ENCODE assay signal across 9 cellular contexts in the genomic region with DNA sequence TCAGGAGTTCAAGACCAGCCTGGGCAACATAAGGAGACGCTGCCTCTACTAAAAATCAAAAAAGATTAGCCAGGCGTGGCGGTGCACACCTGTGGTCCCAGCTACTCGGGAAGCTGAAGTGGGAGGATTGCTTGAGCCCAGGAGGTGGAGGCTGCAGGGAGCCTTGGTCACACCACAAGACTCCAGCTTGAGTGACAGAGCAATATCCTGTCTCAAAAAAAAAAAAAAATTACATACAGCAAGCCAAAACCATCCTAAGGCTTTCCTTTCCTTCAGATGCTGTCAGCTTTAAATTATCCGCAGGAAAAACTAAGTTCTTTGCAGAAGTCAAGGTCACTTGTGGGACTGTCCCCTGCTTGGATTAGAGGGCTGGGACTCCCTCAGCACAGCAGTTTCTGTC. TPM values are rescaled to one million over a fixed set of nuclear protein-coding genes. Genes with fewer than 3 reads are reported as not detected.
DNase-seq lines count a peak whose midpoint lies in the region; ATAC-seq and TF ChIP-seq lines count a peak whose summit lies in the region.
"Had no signal": no experiment of that assay in that cellular context is flagged by ENCODE, and none has a peak within 500 bp of the region (broad histone marks: within the 10 kb centered on the region; RNA-seq: fewer than 3 reads in every experiment).

No MANE protein-coding gene starts in this region.

- H3K9me3 ChIP-seq in left lung (no peaks in the 10 kb centered on the region), thyroid gland (no peaks in the 10 kb centered on the region)

- no peak for TF ChIP-seq POLR2A in thyroid gland (IDR thresholded peaks at IDR 0.05)

- peaks cover 5% of the 10 kb centered on the region for H3K36me3 Mint-ChIP-seq in activated T-cell treated with anti-CD3 and anti-CD28 coated beads, Interleukin-2, amount 50 U/mL, for 4 hours (ENCODE audit: insufficient read depth)
- H3K36me3 Mint-ChIP-seq in activated naive CD8-positive, alpha-beta T cell treated with anti-CD3 and anti-CD28 coated beads for 36 hours = peaks cover 34% of the 10 kb centered on the region

- peak overlapping the region; percentile 97 for H3K27ac Mint-ChIP-seq in activated naive CD8-positive, alpha-beta T cell treated with anti-CD3 and anti-CD28 coated beads for 36 hours

- ATAC-seq in activated T-cell treated with anti-CD3 and anti-CD28 coated beads, Interleukin-2, amount 50 U/mL, for 4 hours = no peak
- ATAC-seq in left lung (no peak), HG03565 (IDR thresholded peaks at IDR 0.05; ENCODE audit: unreplicated experiment) (no peak), HG02981 (IDR thresholded peaks at IDR 0.05; ENCODE audit: unreplicated experiment) (no peak)

- no peak for DNase-seq in activated T-cell treated with anti-CD3 and anti-CD28 coated beads, Interleukin-2, amount 50 U/mL, for 4 hours
- DNase-seq in activated T-cell treated with anti-CD3 and anti-CD28 coated beads, Interleukin-2, amount 50 U/mL, for 48 hours = no peak
- DNase-seq in activated naive CD8-positive, alpha-beta T cell treated with anti-CD3 and anti-CD28 coated beads for 36 hours = no peak
- DNase-seq in left lung = no peak
- DNase-seq in thyroid gland = no peak
- DNase-seq in GF-D8 (lab: John Stamatoyannopoulos, UW) = no peak
- DNase-seq: COR-L47 had no signal

- H3K4me3 ChIP-seq in left lung (peak overlapping the region; percentile 88 to 93), thyroid gland (replicated peaks in 1 of 3) (peak overlapping the region in 2 of 3 donors; percentile 77 to 86)

- H3K27ac ChIP-seq in left lung (peak overlapping the region in 1 of 2 donors; percentile 98), thyroid gland (no peak overlapping the region)

- 72 to 80% methylated on average over 5 of the region's 5 CpGs for WGBS in thyroid gland, 2 donors

- peaks cover 0 to 30% of the 10 kb centered on the region in 2 donors for H3K36me3 ChIP-seq in left lung
- no peaks in the 10 kb centered on the region for H3K36me3 ChIP-seq in thyroid gland

- peaks cover 53% of the 10 kb centered on the region for H3K4me1 Mint-ChIP-seq in activated T-cell treated with anti-CD3 and anti-CD28 coated beads, Interleukin-2, amount 50 U/mL, for 4 hours (ENCODE audit: low read depth)
- H3K4me1 Mint-ChIP-seq in activated naive CD8-positive, alpha-beta T cell treated with anti-CD3 and anti-CD28 coated beads for 36 hours = peaks cover 53% of the 10 kb centered on the region

- peaks cover 29 to 64% of the 10 kb centered on the region in 2 donors for H3K4me1 ChIP-seq in left lung
- peaks cover 41 to 50% of the 10 kb centered on the region in 2 donors for H3K4me1 ChIP-seq in thyroid gland

- intact Hi-C loops in left lung (cut with DNase I) (no loop called here), thyroid gland (cut with DNase I) (loop anchor here (10.0 kb wide), 1 partner anchor 166 kb away; a partner anchor contains a TSS)

- no peaks in the 10 kb centered on the region for H3K27me3 ChIP-seq in left lung
- no peaks in the 10 kb centered on the region for H3K27me3 ChIP-seq in thyroid gland

- peak overlapping the region; percentile 94 for H3K4me3 Mint-ChIP-seq in activated T-cell treated with anti-CD3 and anti-CD28 coated beads, Interleukin-2, amount 50 U/mL, for 4 hours
- H3K4me3 Mint-ChIP-seq in activated naive CD8-positive, alpha-beta T cell treated with anti-CD3 and anti-CD28 coated beads for 36 hours = peak overlapping the region; percentile 97

- H3K9me3 Mint-ChIP-seq in activated T-cell treated with anti-CD3 and anti-CD28 coated beads, Interleukin-2, amount 50 U/mL, for 4 hours = no peaks in the 10 kb centered on the region
- no peaks in the 10 kb centered on the region for H3K9me3 Mint-ChIP-seq in activated naive CD8-positive, alpha-beta T cell treated with anti-CD3 and anti-CD28 coated beads for 36 hours

- no peak for TF ChIP-seq CTCF in left lung (IDR thresholded peaks at IDR 0.05)
- TF ChIP-seq CTCF in thyroid gland (IDR thresholded peaks at IDR 0.05) = no peak

- H3K27me3 Mint-ChIP-seq in activated T-cell treated with anti-CD3 and anti-CD28 coated beads, Interleukin-2, amount 50 U/mL, for 4 hours (ENCODE audit: low read depth) = no peaks in the 10 kb centered on the region
- H3K27me3 Mint-ChIP-seq in activated naive CD8-positive, alpha-beta T cell treated with anti-CD3 and anti-CD28 coated beads for 36 hours = no peaks in the 10 kb centered on the region

RNA-seq across cellular contexts. Expression of a gene that starts 1.3 kb away (rescaled TPM):
- total RNA-seq in activated T-cell treated with anti-CD3 and anti-CD28 coated beads, Interleukin-2, amount 50 U/mL, for 4 hours = 100 to 1,000 TPM; 344 to 373 (median 354) TPM
- 100 to 1,000 TPM; 288 to 311 TPM for total RNA-seq in activated naive CD8-positive, alpha-beta T cell treated with anti-CD3 and anti-CD28 coated beads for 36 hours
- total RNA-seq in left lung (100 to 1,000 TPM; 193 to 213 TPM), thyroid gland (100 to 1,000 TPM; 110 to 190 (median 118) TPM)

RNA-seq across cellular contexts. Expression of a gene that starts 17.0 kb away (rescaled TPM):
- total RNA-seq in activated T-cell treated with anti-CD3 and anti-CD28 coated beads, Interleukin-2, amount 50 U/mL, for 4 hours = 100 to 1,000 TPM; 162 to 178 (median 174) TPM
- 100 to 1,000 TPM; 133 to 142 TPM for total RNA-seq in activated naive CD8-positive, alpha-beta T cell treated with anti-CD3 and anti-CD28 coated beads for 36 hours
- total RNA-seq in left lung = 100 to 1,000 TPM; 135 to 152 TPM
- 100 to 1,000 TPM; 107 to 129 (median 124) TPM for total RNA-seq in thyroid gland

RNA-seq across cellular contexts. Expression of a gene that starts 32.1 kb away (rescaled TPM):
- total RNA-seq in activated T-cell treated with anti-CD3 and anti-CD28 coated beads, Interleukin-2, amount 50 U/mL, for 4 hours = 10 to 100 TPM; 11.1 to 13.7 (median 11.5) TPM
- 10 to 100 TPM in 1 of 2 experiments, 1 to 10 TPM in 1; 9.5 to 10.6 TPM for total RNA-seq in activated naive CD8-positive, alpha-beta T cell treated with anti-CD3 and anti-CD28 coated beads for 36 hours
- total RNA-seq in left lung = 10 to 100 TPM in 1 of 2 donors, 1 to 10 TPM in 1; 9.4 to 10.9 TPM
- total RNA-seq in thyroid gland = 10 to 100 TPM; 11.3 to 28.7 (median 19.7) TPM

RNA-seq across cellular contexts. Expression of a gene that starts 35.0 kb away (rescaled TPM):
- total RNA-seq in activated T-cell treated with anti-CD3 and anti-CD28 coated beads, Interleukin-2, amount 50 U/mL, for 4 hours = 10 to 100 TPM; 16.4 to 20.3 (median 17.3) TPM
- 10 to 100 TPM; 32.3 to 34.5 TPM for total RNA-seq in activated naive CD8-positive, alpha-beta T cell treated with anti-CD3 and anti-CD28 coated beads for 36 hours
- 10 to 100 TPM; 49.9 to 58.4 TPM for total RNA-seq in left lung
- total RNA-seq in thyroid gland = 100 to 1,000 TPM in 3 of 4 donors, 10 to 100 TPM in 1; 95.7 to 148 (median 134) TPM

RNA-seq across cellular contexts. Expression of a gene that starts 39.9 kb away (rescaled TPM):
- total RNA-seq in activated T-cell treated with anti-CD3 and anti-CD28 coated beads, Interleukin-2, amount 50 U/mL, for 4 hours = 10 to 100 TPM; 19.8 to 35.1 (median 26.4) TPM
- 10 to 100 TPM; 20.9 to 22.9 TPM for total RNA-seq in activated naive CD8-positive, alpha-beta T cell treated with anti-CD3 and anti-CD28 coated beads for 36 hours
- 1 to 10 TPM in 1 of 2 donors, under 1 TPM in 1; 0.73 to 1.0 TPM for total RNA-seq in left lung
- total RNA-seq in thyroid gland = 1 to 10 TPM in 1 of 4 donors, under 1 TPM in 1, not detected in 2; 0.67 to 1.1 TPM
